ENCODE assay signal across 1 cellular context in the genomic region with DNA sequence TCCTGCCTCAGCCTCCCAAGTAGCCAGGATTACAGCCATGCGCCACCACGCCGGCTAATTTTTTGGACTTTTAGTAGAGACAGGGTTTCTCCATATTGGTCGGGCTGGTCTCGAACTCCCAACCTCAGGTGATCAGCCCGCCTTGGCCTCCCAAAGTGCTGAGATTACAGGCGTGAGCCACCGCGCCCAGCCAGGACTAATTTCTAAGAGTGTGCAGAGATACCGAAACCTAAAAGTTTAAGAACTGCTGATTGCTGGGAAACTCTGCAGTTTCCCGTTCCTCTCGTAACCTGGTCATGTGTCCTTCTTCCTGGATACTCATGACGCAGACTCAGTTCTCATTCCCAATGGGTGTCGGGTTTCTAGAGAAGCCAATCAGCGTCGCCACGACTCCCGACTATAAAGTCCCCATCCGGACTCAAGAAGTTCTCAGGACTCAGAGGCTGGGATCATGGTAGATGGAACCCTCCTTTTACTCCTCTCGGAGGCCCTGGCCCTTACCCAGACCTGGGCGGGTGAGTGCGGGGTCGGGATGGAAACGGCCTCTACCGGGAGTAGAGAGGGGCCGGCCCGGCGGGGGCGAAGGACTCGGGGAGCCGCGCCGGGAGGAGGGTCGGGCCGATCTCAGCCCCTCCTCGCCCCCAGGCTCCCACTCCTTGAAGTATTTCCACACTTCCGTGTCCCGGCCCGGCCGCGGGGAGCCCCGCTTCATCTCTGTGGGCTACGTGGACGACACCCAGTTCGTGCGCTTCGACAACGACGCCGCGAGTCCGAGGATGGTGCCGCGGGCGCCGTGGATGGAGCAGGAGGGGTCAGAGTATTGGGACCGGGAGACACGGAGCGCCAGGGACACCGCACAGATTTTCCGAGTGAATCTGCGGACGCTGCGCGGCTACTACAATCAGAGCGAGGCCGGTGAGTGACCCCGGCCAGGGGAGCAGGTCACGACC.
TF ChIP-seq lines count a peak whose summit lies in the region.

A gene (plus strand): TSS at position 429 of the 950 bp plus-strand sequence. CDS start 23 bp downstream, at position 452.

TF ChIP-seq in GM12878, 131 proteins besides CTCF, POLR2A, EP300 and RAD21 (continued from another document):
- TF ChIP-seq ZNF207 (IDR thresholded peaks at IDR 0.05; ENCODE audit: borderline replicate concordance) (peak; percentile 20), POLR2AphosphoS5 (IDR thresholded peaks at IDR 0.05; ENCODE audit: low read length) (peak; percentile 100), MEF2A (IDR thresholded peaks at IDR 0.05; ENCODE audit: insufficient read depth, low read depth, low read length) (0 out of 2 replicates have a peak, but pooled peaks have one; percentile 4), YBX1 (IDR thresholded peaks at IDR 0.05) (no peak), TCF3 (IDR thresholded peaks at IDR 0.05; ENCODE audit: borderline replicate concordance, insufficient read depth, low read depth, low read length) (peak; percentile 87; the same call in 1 of the 2 replicates), ZBED1 (IDR thresholded peaks at IDR 0.05; ENCODE audit: borderline replicate concordance) (peak; percentile 89), NFIC (IDR thresholded peaks at IDR 0.05; ENCODE audit: low read depth, low read length) (no peak), NR2C1 (IDR thresholded peaks at IDR 0.05) (no peak), MXI1 (IDR thresholded peaks at IDR 0.05; ENCODE audit: low read depth, low read length) (no peak; the same call in 1 of the 2 replicates), BHLHE40 (IDR thresholded peaks at IDR 0.05; ENCODE audit: borderline replicate concordance in 1 of 2, low read depth in 2 of 2, low read length in 1 of 2) (peak; percentile 70 to 87; a peak in 3 of 4 replicates), NRF1 (conservative IDR thresholded peaks at IDR 0.05; ENCODE audit: low read depth, low read length) (no peak), PAX8 (IDR thresholded peaks at IDR 0.05) (no peak), IKZF1 (conservative IDR thresholded peaks at IDR 0.05) (peak; percentile 67; the same call in 1 of the 2 replicates), CREM (IDR thresholded peaks at IDR 0.05; ENCODE audit: low read depth) (peak; percentile 95), IKZF2 (IDR thresholded peaks at IDR 0.05) (peak in 1 of 2 experiments; percentile 31; a peak in 1 of 4 replicates), ZNF24 (IDR thresholded peaks at IDR 0.05) (no peak), STAT3 (IDR thresholded peaks at IDR 0.05; ENCODE audit: low read depth, low read length) (peak; percentile 95), POLR2AphosphoS2 (IDR thresholded peaks at IDR 0.05; ENCODE audit: low read depth, low read length) (peak; percentile 98), SMAD1 (IDR thresholded peaks at IDR 0.05; ENCODE audit: low read depth, partially characterized antibody) (peak; percentile 93), ZNF217 (IDR thresholded peaks at IDR 0.05) (peak; percentile 99), BCL11A (IDR thresholded peaks at IDR 0.05; ENCODE audit: low read depth, low read length) (no peak), CREB1 (IDR thresholded peaks at IDR 0.05; ENCODE audit: low read depth) (peak; percentile 97), FOXK2 (IDR thresholded peaks at IDR 0.05) (no peak), SIN3A (IDR thresholded peaks at IDR 0.05; ENCODE audit: low read depth, low read length) (0 out of 2 replicates have a peak, but pooled peaks have one; percentile 17), BACH1 (IDR thresholded peaks at IDR 0.05; ENCODE audit: borderline replicate concordance) (peak; percentile 95), TCF12 (IDR thresholded peaks at IDR 0.05; ENCODE audit: low read depth, low read length) (no peak), NR2C2 (IDR thresholded peaks at IDR 0.05; ENCODE audit: borderline replicate concordance, control insufficient read depth, insufficient read length, low read depth) (no peak), SPI1 (IDR thresholded peaks at IDR 0.05; ENCODE audit: borderline replicate concordance, insufficient read depth, low read depth, low read length) (peak; percentile 51; the same call in 1 of the 2 replicates), POU2F2 (IDR thresholded peaks at IDR 0.05; ENCODE audit: borderline replicate concordance, low read depth, low read length) (peak; percentile 96), CBX5 (IDR thresholded peaks at IDR 0.05; ENCODE audit: low read depth) (0 out of 2 replicates have a peak, but pooled peaks have one; percentile 73), GATAD2B (conservative IDR thresholded peaks at IDR 0.05; ENCODE audit: low read depth) (0 out of 2 replicates have a peak, but pooled peaks have one; percentile 45), ZNF274 (IDR thresholded peaks at IDR 0.05; ENCODE audit: insufficient read depth, insufficient read length) (no peak)
- TF ChIP-seq, protein P1, sequence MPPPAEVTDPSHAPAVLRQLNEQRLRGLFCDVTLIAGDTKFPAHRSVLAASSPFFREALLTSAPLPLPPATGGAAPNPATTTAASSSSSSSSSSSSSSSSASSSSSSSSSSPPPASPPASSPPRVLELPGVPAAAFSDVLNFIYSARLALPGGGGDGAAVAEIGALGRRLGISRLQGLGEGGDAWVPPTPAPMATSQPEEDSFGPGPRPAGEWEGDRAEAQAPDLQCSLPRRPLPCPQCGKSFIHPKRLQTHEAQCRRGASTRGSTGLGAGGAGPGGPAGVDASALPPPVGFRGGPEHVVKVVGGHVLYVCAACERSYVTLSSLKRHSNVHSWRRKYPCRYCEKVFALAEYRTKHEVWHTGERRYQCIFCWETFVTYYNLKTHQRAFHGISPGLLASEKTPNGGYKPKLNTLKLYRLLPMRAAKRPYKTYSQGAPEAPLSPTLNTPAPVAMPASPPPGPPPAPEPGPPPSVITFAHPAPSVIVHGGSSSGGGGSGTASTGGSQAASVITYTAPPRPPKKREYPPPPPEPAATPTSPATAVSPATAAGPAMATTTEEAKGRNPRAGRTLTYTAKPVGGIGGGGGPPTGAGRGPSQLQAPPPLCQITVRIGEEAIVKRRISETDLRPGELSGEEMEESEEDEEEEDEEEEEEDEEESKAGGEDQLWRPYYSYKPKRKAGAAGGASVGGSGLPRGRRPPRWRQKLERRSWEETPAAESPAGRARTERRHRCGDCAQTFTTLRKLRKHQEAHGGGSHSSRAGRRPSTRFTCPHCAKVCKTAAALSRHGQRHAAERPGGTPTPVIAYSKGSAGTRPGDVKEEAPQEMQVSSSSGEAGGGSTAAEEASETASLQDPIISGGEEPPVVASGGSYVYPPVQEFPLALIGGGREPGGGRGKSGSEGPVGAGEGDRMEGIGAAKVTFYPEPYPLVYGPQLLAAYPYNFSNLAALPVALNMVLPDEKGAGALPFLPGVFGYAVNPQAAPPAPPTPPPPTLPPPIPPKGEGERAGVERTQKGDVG (CRISPR knock-in tag; IDR thresholded peaks at IDR 0.05): 0 out of 2 replicates have a peak, but pooled peaks have one; percentile 53
- TF ChIP-seq, protein P2, sequence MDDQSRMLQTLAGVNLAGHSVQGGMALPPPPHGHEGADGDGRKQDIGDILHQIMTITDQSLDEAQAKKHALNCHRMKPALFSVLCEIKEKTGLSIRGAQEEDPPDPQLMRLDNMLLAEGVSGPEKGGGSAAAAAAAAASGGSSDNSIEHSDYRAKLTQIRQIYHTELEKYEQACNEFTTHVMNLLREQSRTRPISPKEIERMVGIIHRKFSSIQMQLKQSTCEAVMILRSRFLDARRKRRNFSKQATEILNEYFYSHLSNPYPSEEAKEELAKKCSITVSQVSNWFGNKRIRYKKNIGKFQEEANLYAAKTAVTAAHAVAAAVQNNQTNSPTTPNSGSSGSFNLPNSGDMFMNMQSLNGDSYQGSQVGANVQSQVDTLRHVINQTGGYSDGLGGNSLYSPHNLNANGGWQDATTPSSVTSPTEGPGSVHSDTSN (IDR thresholded peaks at IDR 0.05; ENCODE audit: insufficient replicate concordance, low read depth, low read length): peak; percentile 9
- TF ChIP-seq, protein P3, sequence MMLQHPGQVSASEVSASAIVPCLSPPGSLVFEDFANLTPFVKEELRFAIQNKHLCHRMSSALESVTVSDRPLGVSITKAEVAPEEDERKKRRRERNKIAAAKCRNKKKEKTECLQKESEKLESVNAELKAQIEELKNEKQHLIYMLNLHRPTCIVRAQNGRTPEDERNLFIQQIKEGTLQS (IDR thresholded peaks at IDR 0.05; ENCODE audit: borderline replicate concordance, extremely low read depth, low read depth, low read length): no peak
- TF ChIP-seq, protein P4, sequence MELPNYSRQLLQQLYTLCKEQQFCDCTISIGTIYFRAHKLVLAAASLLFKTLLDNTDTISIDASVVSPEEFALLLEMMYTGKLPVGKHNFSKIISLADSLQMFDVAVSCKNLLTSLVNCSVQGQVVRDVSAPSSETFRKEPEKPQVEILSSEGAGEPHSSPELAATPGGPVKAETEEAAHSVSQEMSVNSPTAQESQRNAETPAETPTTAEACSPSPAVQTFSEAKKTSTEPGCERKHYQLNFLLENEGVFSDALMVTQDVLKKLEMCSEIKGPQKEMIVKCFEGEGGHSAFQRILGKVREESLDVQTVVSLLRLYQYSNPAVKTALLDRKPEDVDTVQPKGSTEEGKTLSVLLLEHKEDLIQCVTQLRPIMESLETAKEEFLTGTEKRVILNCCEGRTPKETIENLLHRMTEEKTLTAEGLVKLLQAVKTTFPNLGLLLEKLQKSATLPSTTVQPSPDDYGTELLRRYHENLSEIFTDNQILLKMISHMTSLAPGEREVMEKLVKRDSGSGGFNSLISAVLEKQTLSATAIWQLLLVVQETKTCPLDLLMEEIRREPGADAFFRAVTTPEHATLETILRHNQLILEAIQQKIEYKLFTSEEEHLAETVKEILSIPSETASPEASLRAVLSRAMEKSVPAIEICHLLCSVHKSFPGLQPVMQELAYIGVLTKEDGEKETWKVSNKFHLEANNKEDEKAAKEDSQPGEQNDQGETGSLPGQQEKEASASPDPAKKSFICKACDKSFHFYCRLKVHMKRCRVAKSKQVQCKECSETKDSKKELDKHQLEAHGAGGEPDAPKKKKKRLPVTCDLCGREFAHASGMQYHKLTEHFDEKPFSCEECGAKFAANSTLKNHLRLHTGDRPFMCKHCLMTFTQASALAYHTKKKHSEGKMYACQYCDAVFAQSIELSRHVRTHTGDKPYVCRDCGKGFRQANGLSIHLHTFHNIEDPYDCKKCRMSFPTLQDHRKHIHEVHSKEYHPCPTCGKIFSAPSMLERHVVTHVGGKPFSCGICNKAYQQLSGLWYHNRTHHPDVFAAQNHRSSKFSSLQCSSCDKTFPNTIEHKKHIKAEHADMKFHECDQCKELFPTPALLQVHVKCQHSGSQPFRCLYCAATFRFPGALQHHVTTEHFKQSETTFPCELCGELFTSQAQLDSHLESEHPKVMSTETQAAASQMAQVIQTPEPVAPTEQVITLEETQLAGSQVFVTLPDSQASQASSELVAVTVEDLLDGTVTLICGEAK (IDR thresholded peaks at IDR 0.05; ENCODE audit: borderline replicate concordance): peak; percentile 50; the same call in 1 of the 2 replicates
- TF ChIP-seq, protein P5, sequence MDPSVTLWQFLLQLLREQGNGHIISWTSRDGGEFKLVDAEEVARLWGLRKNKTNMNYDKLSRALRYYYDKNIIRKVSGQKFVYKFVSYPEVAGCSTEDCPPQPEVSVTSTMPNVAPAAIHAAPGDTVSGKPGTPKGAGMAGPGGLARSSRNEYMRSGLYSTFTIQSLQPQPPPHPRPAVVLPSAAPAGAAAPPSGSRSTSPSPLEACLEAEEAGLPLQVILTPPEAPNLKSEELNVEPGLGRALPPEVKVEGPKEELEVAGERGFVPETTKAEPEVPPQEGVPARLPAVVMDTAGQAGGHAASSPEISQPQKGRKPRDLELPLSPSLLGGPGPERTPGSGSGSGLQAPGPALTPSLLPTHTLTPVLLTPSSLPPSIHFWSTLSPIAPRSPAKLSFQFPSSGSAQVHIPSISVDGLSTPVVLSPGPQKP (IDR thresholded peaks at IDR 0.05; ENCODE audit: low read depth, low read length): no peak
- TF ChIP-seq, protein P6, sequence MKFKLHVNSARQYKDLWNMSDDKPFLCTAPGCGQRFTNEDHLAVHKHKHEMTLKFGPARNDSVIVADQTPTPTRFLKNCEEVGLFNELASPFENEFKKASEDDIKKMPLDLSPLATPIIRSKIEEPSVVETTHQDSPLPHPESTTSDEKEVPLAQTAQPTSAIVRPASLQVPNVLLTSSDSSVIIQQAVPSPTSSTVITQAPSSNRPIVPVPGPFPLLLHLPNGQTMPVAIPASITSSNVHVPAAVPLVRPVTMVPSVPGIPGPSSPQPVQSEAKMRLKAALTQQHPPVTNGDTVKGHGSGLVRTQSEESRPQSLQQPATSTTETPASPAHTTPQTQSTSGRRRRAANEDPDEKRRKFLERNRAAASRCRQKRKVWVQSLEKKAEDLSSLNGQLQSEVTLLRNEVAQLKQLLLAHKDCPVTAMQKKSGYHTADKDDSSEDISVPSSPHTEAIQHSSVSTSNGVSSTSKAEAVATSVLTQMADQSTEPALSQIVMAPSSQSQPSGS (IDR thresholded peaks at IDR 0.05; ENCODE audit: low read length): no peak
- TF ChIP-seq, protein P7, sequence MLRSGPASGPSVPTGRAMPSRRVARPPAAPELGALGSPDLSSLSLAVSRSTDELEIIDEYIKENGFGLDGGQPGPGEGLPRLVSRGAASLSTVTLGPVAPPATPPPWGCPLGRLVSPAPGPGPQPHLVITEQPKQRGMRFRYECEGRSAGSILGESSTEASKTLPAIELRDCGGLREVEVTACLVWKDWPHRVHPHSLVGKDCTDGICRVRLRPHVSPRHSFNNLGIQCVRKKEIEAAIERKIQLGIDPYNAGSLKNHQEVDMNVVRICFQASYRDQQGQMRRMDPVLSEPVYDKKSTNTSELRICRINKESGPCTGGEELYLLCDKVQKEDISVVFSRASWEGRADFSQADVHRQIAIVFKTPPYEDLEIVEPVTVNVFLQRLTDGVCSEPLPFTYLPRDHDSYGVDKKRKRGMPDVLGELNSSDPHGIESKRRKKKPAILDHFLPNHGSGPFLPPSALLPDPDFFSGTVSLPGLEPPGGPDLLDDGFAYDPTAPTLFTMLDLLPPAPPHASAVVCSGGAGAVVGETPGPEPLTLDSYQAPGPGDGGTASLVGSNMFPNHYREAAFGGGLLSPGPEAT (IDR thresholded peaks at IDR 0.05; ENCODE audit: low read depth): peak; percentile 49; the same call in 1 of the 2 replicates
- TF ChIP-seq, protein P8, sequence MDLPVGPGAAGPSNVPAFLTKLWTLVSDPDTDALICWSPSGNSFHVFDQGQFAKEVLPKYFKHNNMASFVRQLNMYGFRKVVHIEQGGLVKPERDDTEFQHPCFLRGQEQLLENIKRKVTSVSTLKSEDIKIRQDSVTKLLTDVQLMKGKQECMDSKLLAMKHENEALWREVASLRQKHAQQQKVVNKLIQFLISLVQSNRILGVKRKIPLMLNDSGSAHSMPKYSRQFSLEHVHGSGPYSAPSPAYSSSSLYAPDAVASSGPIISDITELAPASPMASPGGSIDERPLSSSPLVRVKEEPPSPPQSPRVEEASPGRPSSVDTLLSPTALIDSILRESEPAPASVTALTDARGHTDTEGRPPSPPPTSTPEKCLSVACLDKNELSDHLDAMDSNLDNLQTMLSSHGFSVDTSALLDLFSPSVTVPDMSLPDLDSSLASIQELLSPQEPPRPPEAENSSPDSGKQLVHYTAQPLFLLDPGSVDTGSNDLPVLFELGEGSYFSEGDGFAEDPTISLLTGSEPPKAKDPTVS (IDR thresholded peaks at IDR 0.05; ENCODE audit: low read depth, low read length): no peak
